10 cellular contexts compared by ENCODE assay signal in the genomic region with DNA sequence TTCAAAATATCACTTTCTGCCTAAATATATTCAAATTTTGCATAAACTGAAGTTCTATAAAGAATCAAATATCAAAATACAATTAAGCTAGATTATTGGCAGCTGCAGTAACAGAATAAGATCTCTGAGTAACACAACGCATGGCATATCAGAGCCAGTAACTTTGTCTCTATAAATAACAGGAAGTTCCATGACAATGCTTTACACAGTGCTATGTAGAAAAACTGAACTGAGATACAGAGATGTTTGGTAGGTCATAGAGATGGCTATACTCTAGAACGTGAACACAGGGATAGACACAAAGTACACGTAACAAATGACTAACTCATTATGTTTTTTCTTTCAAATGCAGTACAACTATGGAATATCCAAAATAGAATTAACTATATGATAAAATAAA. TPM values are rescaled to one million over a fixed set of nuclear protein-coding genes. Genes with fewer than 3 reads are reported as not detected.
DNase-seq lines count a peak whose midpoint lies in the region; ATAC-seq lines count a peak whose summit lies in the region.
"Had no signal": no experiment of that assay in that cellular context is flagged by ENCODE, and none has a peak within 500 bp of the region (broad histone marks: within the 10 kb centered on the region; RNA-seq: fewer than 3 reads in every experiment).

No MANE protein-coding gene starts in this region.

- peaks cover 60% of the 10 kb centered on the region for H3K36me3 Mint-ChIP-seq in activated T-cell treated with anti-CD3 and anti-CD28 coated beads, Interleukin-2, amount 50 U/mL, for 4 hours (ENCODE audit: insufficient read depth)
- peaks cover 77% of the 10 kb centered on the region for H3K36me3 Mint-ChIP-seq in central memory CD8-positive, alpha-beta T cell (ENCODE audit: insufficient read depth)
- peaks cover 23 to 41% of the 10 kb centered on the region in 2 donors for H3K36me3 Mint-ChIP-seq in stimulated activated naive B cell treated with anti-CD40 and anti-IgM and Interleukin-4, amounts not matched to agents 10 μg/mL and 1 μg/mL and 100 μg/mL, for 72 hours

- H3K4me1 Mint-ChIP-seq in activated T-cell treated with anti-CD3 and anti-CD28 coated beads, Interleukin-2, amount 50 U/mL, for 4 hours (ENCODE audit: low read depth), result peaks cover 77% of the 10 kb centered on the region
- peaks cover 68% of the 10 kb centered on the region for H3K4me1 Mint-ChIP-seq in central memory CD8-positive, alpha-beta T cell
- peaks cover 27 to 65% of the 10 kb centered on the region in 2 donors for H3K4me1 Mint-ChIP-seq in stimulated activated naive B cell treated with anti-CD40 and anti-IgM and Interleukin-4, amounts not matched to agents 10 μg/mL and 1 μg/mL and 100 μg/mL, for 72 hours

- H3K27me3 Mint-ChIP-seq in activated T-cell treated with anti-CD3 and anti-CD28 coated beads, Interleukin-2, amount 50 U/mL, for 4 hours (ENCODE audit: low read depth), result no peaks in the 10 kb centered on the region
- H3K27me3 Mint-ChIP-seq in central memory CD8-positive, alpha-beta T cell, result no peaks in the 10 kb centered on the region
- no peaks in the 10 kb centered on the region for H3K27me3 Mint-ChIP-seq in stimulated activated naive B cell treated with anti-CD40 and anti-IgM and Interleukin-4, amounts not matched to agents 10 μg/mL and 1 μg/mL and 100 μg/mL, for 72 hours

- peak; percentile 61 to 64 for ATAC-seq in activated T-cell treated with anti-CD3 and anti-CD28 coated beads, Interleukin-2, amount 50 U/mL, for 4 hours
- peak; percentile 54 for ATAC-seq in HG03354 (IDR thresholded peaks at IDR 0.05; ENCODE audit: poor library complexity, severe bottlenecking, unreplicated experiment)
- peak; percentile 40 for ATAC-seq in central memory CD8-positive, alpha-beta T cell (replicated peaks; ENCODE audit: extremely low read depth, poor library complexity, severe bottlenecking)
- peak; percentile 92 to 99 for ATAC-seq in stimulated activated naive B cell treated with anti-CD40 and anti-IgM and Interleukin-4, amounts not matched to agents 10 μg/mL and 1 μg/mL and 100 μg/mL, for 72 hours (replicated peaks)

- no peak for DNase-seq in activated T-cell treated with anti-CD3 and anti-CD28 coated beads, Interleukin-2, amount 50 U/mL, for 4 hours
- DNase-seq in activated T-cell treated with anti-CD3 and anti-CD28 coated beads, Interleukin-2, amount 50 U/mL, for 48 hours, result no peak
- DNase-seq in central memory CD8-positive, alpha-beta T cell (ENCODE audit: low spot score in 2 of 2), result no peak
- no peak for DNase-seq in stimulated activated naive B cell treated with anti-CD40 and anti-IgM and Interleukin-4, amounts not matched to agents 10 μg/mL and 1 μg/mL and 100 μg/mL, for 72 hours
- DNase-seq in GM19238 (ENCODE audit: insufficient read length, low spot score), result no peak
- DNase-seq in NCI-H748 (lab: John Stamatoyannopoulos, UW; ENCODE audit: unreplicated experiment), result no peak
- no peak for DNase-seq in NCI-H526 (lab: John Stamatoyannopoulos, UW)
- DNase-seq: NCI-H1048, T1000 had no signal

- H3K9me3 Mint-ChIP-seq in activated T-cell treated with anti-CD3 and anti-CD28 coated beads, Interleukin-2, amount 50 U/mL, for 4 hours, result no peaks in the 10 kb centered on the region
- no peaks in the 10 kb centered on the region for H3K9me3 Mint-ChIP-seq in central memory CD8-positive, alpha-beta T cell
- H3K9me3 Mint-ChIP-seq in stimulated activated naive B cell treated with anti-CD40 and anti-IgM and Interleukin-4, amounts not matched to agents 10 μg/mL and 1 μg/mL and 100 μg/mL, for 72 hours, result no peaks in the 10 kb centered on the region

- H3K4me3 Mint-ChIP-seq in activated T-cell treated with anti-CD3 and anti-CD28 coated beads, Interleukin-2, amount 50 U/mL, for 4 hours, result no peak overlapping the region
- peak overlapping the region; percentile 45 for H3K4me3 Mint-ChIP-seq in central memory CD8-positive, alpha-beta T cell
- peak overlapping the region in 1 of 2 donors; percentile 4 for H3K4me3 Mint-ChIP-seq in stimulated activated naive B cell treated with anti-CD40 and anti-IgM and Interleukin-4, amounts not matched to agents 10 μg/mL and 1 μg/mL and 100 μg/mL, for 72 hours

- H3K27ac Mint-ChIP-seq in central memory CD8-positive, alpha-beta T cell (ENCODE audit: low read depth), result peak overlapping the region; percentile 22
- peak overlapping the region; percentile 32 for H3K27ac Mint-ChIP-seq in stimulated activated naive B cell treated with anti-CD40 and anti-IgM and Interleukin-4, amounts not matched to agents 10 μg/mL and 1 μg/mL and 100 μg/mL, for 72 hours

RNA-seq across cellular contexts. Expression of a gene that starts 18.2 kb away (rescaled TPM):
- total RNA-seq in activated T-cell treated with anti-CD3 and anti-CD28 coated beads, Interleukin-2, amount 50 U/mL, for 4 hours, result 100 to 1,000 TPM; 575 to 579 (median 577) TPM

RNA-seq across cellular contexts. Expression of a gene that starts 48.4 kb away (rescaled TPM):
- 1 to 10 TPM; 2.6 to 4.6 (median 2.7) TPM for total RNA-seq in activated T-cell treated with anti-CD3 and anti-CD28 coated beads, Interleukin-2, amount 50 U/mL, for 4 hours

RNA-seq across cellular contexts. Expression of a gene that starts 59.6 kb away (rescaled TPM):
- total RNA-seq in activated T-cell treated with anti-CD3 and anti-CD28 coated beads, Interleukin-2, amount 50 U/mL, for 4 hours, result 10 to 100 TPM; 29.0 to 36.9 (median 29.1) TPM

Comparison
In these comparisons a context has a peak if more than half of its experiments do, and no peak if none do; other contexts are left out.
1. ATAC-seq: peak in every context shown above with its lines; median percentile 96 in stimulated activated naive B cell treated with anti-CD40 and anti-IgM and Interleukin-4, amounts not matched to agents 10 μg/mL and 1 μg/mL and 100 μg/mL, for 72 hours; 62 in activated T-cell treated with anti-CD3 and anti-CD28 coated beads, Interleukin-2, amount 50 U/mL, for 4 hours; 54 in HG03354; 40 in central memory CD8-positive, alpha-beta T cell.